Comparison of ENCODE assay signal across 8 cellular contexts in the genomic region with DNA sequence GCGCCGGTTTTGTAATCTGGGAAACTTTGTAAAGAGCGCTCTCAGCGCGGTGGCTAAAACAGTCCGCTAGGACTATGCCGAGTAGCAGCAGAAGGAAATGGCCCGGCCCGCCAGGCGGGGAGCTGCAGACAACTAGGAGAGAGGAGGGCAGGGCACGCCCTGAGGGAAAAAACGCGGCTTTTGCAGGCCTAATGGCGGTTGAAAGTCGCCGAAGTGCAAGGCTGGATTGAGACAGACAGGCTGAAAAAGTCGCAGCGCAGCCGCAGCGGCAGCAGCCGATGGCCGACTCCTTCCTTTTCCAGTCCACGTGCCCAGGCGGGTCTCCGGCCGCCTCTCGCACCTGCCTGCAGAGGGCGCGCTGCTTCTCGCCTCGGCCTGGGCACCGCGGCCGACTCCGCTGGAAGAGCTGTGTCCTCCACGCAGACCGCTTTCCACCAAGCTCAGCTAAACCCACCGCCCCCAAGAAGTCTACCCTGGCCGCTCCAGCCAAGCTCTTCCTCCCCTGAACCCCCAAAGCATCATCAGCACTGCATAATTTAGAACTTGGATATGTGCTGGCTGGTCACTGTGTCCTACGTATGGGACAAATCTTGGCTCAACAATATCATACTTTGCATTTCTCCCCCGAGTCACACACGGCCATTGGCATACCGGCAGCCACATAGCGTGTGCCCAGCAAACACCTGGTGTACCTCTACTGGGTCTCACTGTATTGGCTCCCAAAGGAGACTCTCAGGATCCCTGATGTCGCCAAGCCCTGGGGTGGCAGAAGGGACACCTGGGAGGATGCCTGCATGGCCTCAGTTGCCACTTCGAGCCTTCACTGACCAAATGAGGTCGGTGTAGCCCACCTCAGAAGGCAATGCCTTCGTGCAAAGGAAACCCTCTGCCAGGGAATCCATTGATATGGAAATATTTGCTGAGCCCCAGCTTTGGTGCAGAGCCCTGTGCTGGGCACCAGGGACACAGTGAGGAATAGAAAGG. TPM values are rescaled to one million over a fixed set of nuclear protein-coding genes. Genes with fewer than 3 reads are reported as not detected.
DNase-seq lines count a peak whose midpoint lies in the region; ATAC-seq and TF ChIP-seq lines count a peak whose summit lies in the region.

No MANE protein-coding gene starts in this region.

- no peak overlapping the region for H2BK120ac ChIP-seq in neuronal stem cell (ENCODE audit: low read depth, low read length)

- H2BK15ac ChIP-seq in neuronal stem cell (ENCODE audit: low read length): no peak overlapping the region

- H3K27me3 ChIP-seq in neuronal stem cell (ENCODE audit: control insufficient read depth in 3 of 3, insufficient read depth in 3 of 3, low read depth in 1 of 3, low read length in 3 of 3): peaks cover 0 to 5% (median 4%) of the 10 kb centered on the region in 3 experiments
- H3K27me3 ChIP-seq in suprapubic skin: no peaks in the 10 kb centered on the region

- H3K9me3 ChIP-seq in neuronal stem cell (replicated peaks in 1 of 2; ENCODE audit: control insufficient read depth in 2 of 2, insufficient read depth in 1 of 2, low read depth in 1 of 2, low read length in 2 of 2) (no peaks in the 10 kb centered on the region), suprapubic skin (no peaks in the 10 kb centered on the region)

- WGBS in neuronal stem cell (ENCODE audit: extremely low coverage in 2 of 2, insufficient read length in 2 of 2, insufficient replicate concordance in 1 of 2), 2 donors: no CpG with 5 or more reads among the region's 48 CpGs
- WGBS in suprapubic skin: 38% methylated on average over 42 of the region's 48 CpGs

- no peak overlapping the region for H2BK5ac ChIP-seq in neuronal stem cell (ENCODE audit: low read length)

- H3K27ac ChIP-seq in neuronal stem cell (replicated peaks; ENCODE audit: low read length) (no peak overlapping the region), suprapubic skin (peak overlapping the region; percentile 78)

- H2BK12ac ChIP-seq in neuronal stem cell (ENCODE audit: low read length): no peak overlapping the region

- no peak overlapping the region for H3K23ac ChIP-seq in neuronal stem cell (ENCODE audit: low read depth, low read length, poor library complexity)

- no peak overlapping the region for H3K9ac ChIP-seq in neuronal stem cell (ENCODE audit: low read depth, low read length, poor library complexity)

- H3K4me3 ChIP-seq in fibroblast of villous mesenchyme (ENCODE audit: low read depth, low read length): peak overlapping the region; percentile 44
- H3K4me3 ChIP-seq in neuronal stem cell (ENCODE audit: low read length in 2 of 2): peak overlapping the region; percentile 6 to 64
- H3K4me3 ChIP-seq in suprapubic skin: peak overlapping the region; percentile 43

- DNase-seq in AG08395 (ENCODE audit: low spot score) (peak; percentile 38), OCI-M1 (lab: John Stamatoyannopoulos, UW) (peak; percentile 64), fibroblast of villous mesenchyme (ENCODE audit: low read depth) (peak; percentile 56), neuronal stem cell (ENCODE audit: low spot score) (no peak), suprapubic skin (ENCODE audit: low spot score in 2 of 2) (peak in 1 of 2 donors; percentile 77)

- no peak overlapping the region for H2AK5ac ChIP-seq in neuronal stem cell (ENCODE audit: low read depth, low read length)

- no peak overlapping the region for H3K27ac Mint-ChIP-seq in activated T-helper 17 cell treated with anti-CD3 and anti-CD28 coated beads, Interleukin-2, amount 50 U/mL, for 72 hours

- no peak overlapping the region for H3K4me2 ChIP-seq in neuronal stem cell (ENCODE audit: insufficient read depth, low read length, poor library complexity, severe bottlenecking)

- H3K4me1 Mint-ChIP-seq in activated T-helper 17 cell treated with anti-CD3 and anti-CD28 coated beads, Interleukin-2, amount 50 U/mL, for 72 hours: no peaks in the 10 kb centered on the region

- peak overlapping the region; percentile 76 for H3K18ac ChIP-seq in neuronal stem cell (ENCODE audit: low read length)

- H3K27me3 Mint-ChIP-seq in activated T-helper 17 cell treated with anti-CD3 and anti-CD28 coated beads, Interleukin-2, amount 50 U/mL, for 72 hours: no peaks in the 10 kb centered on the region

- H3K4me1 ChIP-seq in neuronal stem cell (ENCODE audit: control insufficient read depth in 2 of 2, insufficient read depth in 1 of 2, low read depth in 1 of 2, low read length in 2 of 2) (no peaks in the 10 kb centered on the region), suprapubic skin (peaks cover 14% of the 10 kb centered on the region)

- TF ChIP-seq CTCF in fibroblast of villous mesenchyme (IDR thresholded peaks at IDR 0.05; ENCODE audit: insufficient read depth, low read depth, low read length) (peak; percentile 65), suprapubic skin (IDR thresholded peaks at IDR 0.05) (peak in 1 of 2 donors; percentile 79)

- no peaks in the 10 kb centered on the region for H3K79me1 ChIP-seq in neuronal stem cell (ENCODE audit: low read depth, low read length)

- no peak overlapping the region for H3K4ac ChIP-seq in neuronal stem cell (ENCODE audit: low read length)

- H4K91ac ChIP-seq in neuronal stem cell (ENCODE audit: low read depth, low read length, poor library complexity): no peak overlapping the region

- no peak for TF ChIP-seq POLR2A in suprapubic skin (IDR thresholded peaks at IDR 0.05)

- no peaks in the 10 kb centered on the region for H3K36me3 Mint-ChIP-seq in activated T-helper 17 cell treated with anti-CD3 and anti-CD28 coated beads, Interleukin-2, amount 50 U/mL, for 72 hours (ENCODE audit: low read depth)

- peak overlapping the region; percentile 71 for H3K4me3 Mint-ChIP-seq in activated T-helper 17 cell treated with anti-CD3 and anti-CD28 coated beads, Interleukin-2, amount 50 U/mL, for 72 hours

- H3K9me3 Mint-ChIP-seq in activated T-helper 17 cell treated with anti-CD3 and anti-CD28 coated beads, Interleukin-2, amount 50 U/mL, for 72 hours: no peaks in the 10 kb centered on the region

- H3K36me3 ChIP-seq in neuronal stem cell (replicated peaks in 1 of 2; ENCODE audit: control insufficient read depth in 2 of 2, insufficient read depth in 2 of 2, low read length in 2 of 2) (no peaks in the 10 kb centered on the region), suprapubic skin (no peaks in the 10 kb centered on the region)

- H3K14ac ChIP-seq in neuronal stem cell (ENCODE audit: low read length): no peak overlapping the region

- TF ChIP-seq EP300 in suprapubic skin (IDR thresholded peaks at IDR 0.05): no peak

- H2AFZ ChIP-seq in neuronal stem cell (ENCODE audit: low read length): peak overlapping the region; percentile 91

- H4K8ac ChIP-seq in neuronal stem cell (ENCODE audit: low read depth, low read length): no peak overlapping the region

- ATAC-seq in GM18861 (IDR thresholded peaks at IDR 0.05; ENCODE audit: unreplicated experiment): peak; percentile 82
- peak; percentile 80 for ATAC-seq in HG03097 (IDR thresholded peaks at IDR 0.05; ENCODE audit: low FRiP score, unreplicated experiment)
- ATAC-seq in activated T-helper 17 cell treated with anti-CD3 and anti-CD28 coated beads, Interleukin-2, amount 50 U/mL, for 72 hours (replicated peaks): peak; percentile 97

RNA-seq across cellular contexts. Expression of gene SLC25A5, which starts 14.5 kb away (rescaled TPM):
- total RNA-seq in activated T-helper 17 cell treated with anti-CD3 and anti-CD28 coated beads, Interleukin-2, amount 50 U/mL, for 72 hours: 100 to 1,000 TPM; 290 to 570 TPM
- total RNA-seq in fibroblast of villous mesenchyme (125 and 130 TPM in 2 replicates), suprapubic skin (100 to 1,000 TPM; 177 to 516 (median 455) TPM)
- polyA plus RNA-seq in neuronal stem cell (2013, experiment 1 of 2): 273 TPM
- 275 TPM for polyA plus RNA-seq in neuronal stem cell (2013, experiment 2 of 2)
